ENCODE assay signal across 17 cellular contexts in the genomic region with DNA sequence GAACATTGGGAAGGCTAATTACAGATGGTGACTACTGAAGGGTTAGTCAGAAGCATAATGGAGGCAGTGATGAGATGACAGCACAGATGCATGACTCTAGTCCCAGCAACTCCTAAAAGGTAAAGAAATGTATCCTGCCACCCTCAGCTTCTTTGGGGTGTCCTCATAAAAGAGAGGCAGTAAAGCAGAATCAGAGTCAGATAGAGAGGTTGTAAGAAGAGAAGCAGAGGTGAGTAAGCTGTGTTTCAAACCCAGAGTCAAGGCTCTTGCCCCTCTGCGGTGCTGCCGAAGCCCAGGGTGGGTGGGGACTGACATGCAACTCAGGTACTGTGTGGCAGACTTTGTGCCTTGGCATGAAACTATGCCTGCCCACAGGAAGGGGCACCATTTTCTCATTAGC. TPM values are rescaled to one million over a fixed set of nuclear protein-coding genes. Genes with fewer than 3 reads are reported as not detected.
DNase-seq lines count a peak whose midpoint lies in the region; ATAC-seq and TF ChIP-seq lines count a peak whose summit lies in the region.
"Had no signal": no experiment of that assay in that cellular context is flagged by ENCODE, and none has a peak within 500 bp of the region (broad histone marks: within the 10 kb centered on the region; RNA-seq: fewer than 3 reads in every experiment).

No MANE protein-coding gene starts in this region.

- TF ChIP-seq CTCF in stomach (IDR thresholded peaks at IDR 0.05) (no peak), Calu3 (IDR thresholded peaks at IDR 0.05; ENCODE audit: unreplicated experiment) (no peak)

- H3K36me3 Mint-ChIP-seq in dendritic cell treated with granulocyte-macrophage colony-stimulating factor and Interleukin-4, amounts not matched to agents 40 ng/mL and 50 ng/mL, for 4 days (ENCODE audit: low read depth) = no peaks in the 10 kb centered on the region
- no peaks in the 10 kb centered on the region for H3K36me3 Mint-ChIP-seq in Calu3 (ENCODE audit: insufficient read depth, unreplicated experiment)

- peaks cover 23% of the 10 kb centered on the region for H3K4me1 Mint-ChIP-seq in stimulated activated naive CD8-positive, alpha-beta T cell treated with anti-CD3 and anti-CD28 coated beads, Interleukin-15, amount 100 ng/mL, for 72 hours
- peaks cover 37% of the 10 kb centered on the region for H3K4me1 Mint-ChIP-seq in dendritic cell treated with granulocyte-macrophage colony-stimulating factor and Interleukin-4, amounts not matched to agents 40 ng/mL and 50 ng/mL, for 4 days (ENCODE audit: low read depth)
- H3K4me1 Mint-ChIP-seq in Calu3 (ENCODE audit: low read depth, unreplicated experiment) = peaks cover 20% of the 10 kb centered on the region

- peaks cover 11 to 26% (median 26%) of the 10 kb centered on the region in 4 donors for H3K4me1 ChIP-seq in stomach
- H3K4me1 ChIP-seq: Caco-2 had no signal

- no peak for DNase-seq in stimulated activated naive CD8-positive, alpha-beta T cell treated with anti-CD3 and anti-CD28 coated beads, Interleukin-15, amount 100 ng/mL, for 72 hours
- DNase-seq in stimulated activated naive CD8-positive, alpha-beta T cell treated with anti-CD3 and anti-CD28 coated beads, Interleukin-15, Interleukin-2, amounts not matched to agents 100 U/mL and 50 U/mL, for 24 hours = no peak
- DNase-seq in NCI-H69 (lab: John Stamatoyannopoulos, UW) (peak; percentile 21), stomach (no peak), amygdala (lab: John Stamatoyannopoulos, UW) (no peak), RKO (ENCODE audit: low spot score) (no peak), Calu3 (no peak)
- DNase-seq: ACHN; Caco-2; CD4-positive, alpha-beta T cell; GF-D8; GOT3; H7 had no signal

- H3K36me3 ChIP-seq in stomach = no peaks in the 10 kb centered on the region

- no peak overlapping the region for H3K27ac Mint-ChIP-seq in stimulated activated naive CD8-positive, alpha-beta T cell treated with anti-CD3 and anti-CD28 coated beads, Interleukin-15, amount 100 ng/mL, for 72 hours
- peak overlapping the region; percentile 74 for H3K27ac Mint-ChIP-seq in dendritic cell treated with granulocyte-macrophage colony-stimulating factor and Interleukin-4, amounts not matched to agents 40 ng/mL and 50 ng/mL, for 4 days
- H3K27ac Mint-ChIP-seq in Calu3 (ENCODE audit: unreplicated experiment) = no peak overlapping the region
- H3K27ac Mint-ChIP-seq: CD4-positive, alpha-beta T cell; HFFc6 had no signal

- no peaks in the 10 kb centered on the region for H3K9me3 ChIP-seq in stomach
- H3K9me3 ChIP-seq: Caco-2 had no signal

- WGBS in stomach, 5 donors = 78 to 100% (median 94%) methylated on average over 2 of the region's 2 CpGs

- peak overlapping the region in 4 of 5 donors; percentile 3 to 46 (median 28) for H3K27ac ChIP-seq in stomach
- H3K27ac ChIP-seq: C4-2B had no signal

- CTCF ChIA-PET in Calu3 (lab: Charles Lee) = no interaction called here

- no peak for TF ChIP-seq EP300 in stomach (IDR thresholded peaks at IDR 0.05)

- BruUV-seq in Calu3 (replicated peaks; lab: Mats Ljungman, UMichigan) = no TSS peak

- H3K4me3 Mint-ChIP-seq in stimulated activated naive CD8-positive, alpha-beta T cell treated with anti-CD3 and anti-CD28 coated beads, Interleukin-15, amount 100 ng/mL, for 72 hours = no peak overlapping the region
- H3K4me3 Mint-ChIP-seq in dendritic cell treated with granulocyte-macrophage colony-stimulating factor and Interleukin-4, amounts not matched to agents 40 ng/mL and 50 ng/mL, for 4 days = no peak overlapping the region
- H3K4me3 Mint-ChIP-seq in Calu3 (ENCODE audit: low read depth, unreplicated experiment) = no peak overlapping the region
- H3K4me3 Mint-ChIP-seq: CD4-positive, alpha-beta T cell; HFFc6 had no signal

- no peaks in the 10 kb centered on the region for H3K27me3 ChIP-seq in stomach

- no peak overlapping the region for H3K4me3 ChIP-seq in stomach

- peak; percentile 7 for ATAC-seq in stimulated activated naive CD8-positive, alpha-beta T cell treated with anti-CD3 and anti-CD28 coated beads, Interleukin-15, amount 100 ng/mL, for 72 hours
- no peak for ATAC-seq in stimulated activated naive CD8-positive, alpha-beta T cell treated with anti-CD3 and anti-CD28 coated beads, Interleukin-15, Interleukin-2, amounts not matched to agents 100 U/mL and 50 U/mL, for 24 hours
- ATAC-seq: HCT116 had no signal

- H3K9me3 Mint-ChIP-seq in stimulated activated naive CD8-positive, alpha-beta T cell treated with anti-CD3 and anti-CD28 coated beads, Interleukin-15, amount 100 ng/mL, for 72 hours = no peaks in the 10 kb centered on the region
- no peaks in the 10 kb centered on the region for H3K9me3 Mint-ChIP-seq in dendritic cell treated with granulocyte-macrophage colony-stimulating factor and Interleukin-4, amounts not matched to agents 40 ng/mL and 50 ng/mL, for 4 days
- no peaks in the 10 kb centered on the region for H3K9me3 Mint-ChIP-seq in Calu3 (ENCODE audit: low read depth, unreplicated experiment)
- H3K9me3 Mint-ChIP-seq: CD4-positive, alpha-beta T cell; HFFc6 had no signal

- H3K27me3 Mint-ChIP-seq in stimulated activated naive CD8-positive, alpha-beta T cell treated with anti-CD3 and anti-CD28 coated beads, Interleukin-15, amount 100 ng/mL, for 72 hours = no peaks in the 10 kb centered on the region
- H3K27me3 Mint-ChIP-seq in dendritic cell treated with granulocyte-macrophage colony-stimulating factor and Interleukin-4, amounts not matched to agents 40 ng/mL and 50 ng/mL, for 4 days = no peaks in the 10 kb centered on the region
- peaks cover 26% of the 10 kb centered on the region for H3K27me3 Mint-ChIP-seq in Calu3 (ENCODE audit: unreplicated experiment)
- H3K27me3 Mint-ChIP-seq: CD4-positive, alpha-beta T cell had no signal

- TF ChIP-seq POLR2A in stomach (IDR thresholded peaks at IDR 0.05) = no peak

- intact Hi-C loops in dendritic cell treated with granulocyte-macrophage colony-stimulating factor and Interleukin-4, amounts not matched to agents 40 ng/mL and 50 ng/mL, for 4 days (cut with micrococcal nuclease) = no loop called here
- intact Hi-C loops in stomach (cut with DNase I; ENCODE audit: low total_unique reads) (no loop called here), Calu3 (cut with micrococcal nuclease; ENCODE audit: unreplicated experiment) (no loop called here)

RNA-seq across cellular contexts. Expression of a gene that starts 59.5 kb away (rescaled TPM):
- total RNA-seq in stomach (10 to 100 TPM in 4 of 5 donors, 1 to 10 TPM in 1; 8.7 to 53.1 (median 14.0) TPM), Calu3 (2022) (27.1 and 33.0 TPM in 2 replicates)
- 10 to 100 TPM in 1 of 3 donors, 1 to 10 TPM in 2; 7.4 to 16.8 (median 8.7) TPM for polyA plus RNA-seq in stomach
